Comparison of ENCODE assay signal across 8 cellular contexts in the genomic region with DNA sequence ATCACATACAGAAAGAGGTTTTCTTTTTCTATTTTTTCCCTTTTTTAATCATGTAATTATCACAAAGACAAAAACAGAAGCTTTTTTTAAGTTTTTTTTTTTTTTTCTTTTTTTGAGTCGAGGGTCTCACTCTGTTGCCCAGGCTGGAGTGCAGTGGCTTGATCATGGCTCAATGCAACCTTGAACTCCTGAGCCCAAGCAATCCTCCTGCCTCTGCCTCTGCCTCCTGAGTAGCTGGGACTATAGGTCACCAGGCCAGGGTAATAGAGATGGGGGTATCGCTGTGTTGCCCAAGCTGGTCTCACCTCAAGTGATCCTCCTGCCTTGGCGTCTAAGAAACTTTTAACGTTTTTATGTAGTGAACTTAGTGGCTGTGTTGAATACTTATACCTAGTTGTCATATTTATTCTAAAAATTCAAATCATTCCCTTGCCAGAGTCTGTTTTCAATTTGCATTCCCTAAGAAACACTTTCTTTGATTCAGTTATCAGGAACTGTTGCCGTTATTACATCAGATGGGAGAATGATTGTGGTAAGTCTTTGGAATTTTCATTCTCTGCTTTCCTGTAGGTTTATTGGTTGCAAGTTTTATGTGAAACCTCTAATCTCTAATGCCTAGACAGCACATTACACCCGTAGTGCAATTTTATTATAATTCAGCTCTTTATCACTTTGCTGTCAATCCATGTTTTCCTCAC. TPM values are rescaled to one million over a fixed set of nuclear protein-coding genes. Genes with fewer than 3 reads are reported as not detected.
DNase-seq lines count a peak whose midpoint lies in the region; ATAC-seq and TF ChIP-seq lines count a peak whose summit lies in the region.

No MANE protein-coding gene starts in this region.

- POLR2A ChIA-PET in AG04449 (lab: Yijun Ruan, JAX): interaction anchor here (0.7 kb wide), 1 partner anchor 374 kb away, joined by 3 read pairs; no protein-coding TSS in a partner anchor

- no peak overlapping the region for H2BK120ac ChIP-seq in mesendoderm (ENCODE audit: low read depth, low read length)

- no peak overlapping the region for H3K4ac ChIP-seq in mesendoderm (ENCODE audit: low read depth, low read length)

- H3K79me2 ChIP-seq in mesendoderm (ENCODE audit: control insufficient read depth, insufficient read depth, low read length): peaks cover 17% of the 10 kb centered on the region

- H3K4me2 ChIP-seq in mesendoderm (ENCODE audit: low read length): peak overlapping the region; percentile 16

- peak overlapping the region; percentile 72 for H3K56ac ChIP-seq in mesendoderm (ENCODE audit: low read length)

- no peak overlapping the region for H2AK5ac ChIP-seq in mesendoderm (ENCODE audit: low read length)

- H2BK5ac ChIP-seq in mesendoderm (ENCODE audit: low read length): no peak overlapping the region

- no peak for ATAC-seq in GM21825 (IDR thresholded peaks at IDR 0.05; ENCODE audit: unreplicated experiment)

- intact Hi-C loops in testis (cut with DNase I; ENCODE audit: low total_unique reads): no loop called here

- H3K36me3 ChIP-seq in mesendoderm (ENCODE audit: control insufficient read depth, insufficient read depth, low read length) (no peaks in the 10 kb centered on the region), testis (ENCODE audit: low read depth, missing control alignments) (no peaks in the 10 kb centered on the region)

- TF ChIP-seq CTCF in AG04449 (IDR thresholded peaks at IDR 0.05; ENCODE audit: insufficient read depth, low read length, missing control alignments) (no peak), HFF-Myc (IDR thresholded peaks at IDR 0.05; ENCODE audit: low read depth, low read length, missing control alignments) (no peak), testis (IDR thresholded peaks at IDR 0.05) (no peak)

- H4K8ac ChIP-seq in mesendoderm (ENCODE audit: low read depth, low read length): no peak overlapping the region

- no CpG with 5 or more reads among the region's 6 CpGs for WGBS in mesendoderm (ENCODE audit: extremely low coverage, insufficient coverage, low lambda C conversion rate)
- WGBS in testis, 2 donors: 50 to 54% methylated on average over 6 of the region's 6 CpGs

- no peak overlapping the region for H4K5ac ChIP-seq in mesendoderm (ENCODE audit: low read length)

- no peak overlapping the region for H3K18ac ChIP-seq in mesendoderm (ENCODE audit: low read length)

- CTCF ChIA-PET in AG04449 (lab: Yijun Ruan, JAX): interaction anchor here (4.3 kb wide), 1 partner anchor 12 kb away, joined by 28 read pairs; no protein-coding TSS in a partner anchor

- peaks cover 3% of the 10 kb centered on the region for H3K79me1 ChIP-seq in mesendoderm (ENCODE audit: low read length)

- H3K27ac ChIP-seq in mesendoderm (ENCODE audit: low read depth, low read length) (no peak overlapping the region), testis (no peak overlapping the region)

- peak overlapping the region; percentile 18 for H3K9ac ChIP-seq in mesendoderm (ENCODE audit: low read length)

- H3K23ac ChIP-seq in mesendoderm (ENCODE audit: low read length): no peak overlapping the region

- DNase-seq in AG04449 (ENCODE audit: low read depth, low spot score): peak; percentile 31
- DNase-seq in HFF-Myc (ENCODE audit: extremely low read depth, low read depth): no peak
- DNase-seq in amniotic epithelial cell (ENCODE audit: low read depth): peak; percentile 53
- DNase-seq in mesendoderm: peak; percentile 10
- DNase-seq in testis: no peak
- DNase-seq in GF-D8 (lab: John Stamatoyannopoulos, UW): no peak
- DNase-seq in activated CD4-positive, alpha-beta T cell treated with anti-CD3 and anti-CD28 coated beads, Interleukin-2, amount 50 U/mL, for 48 hours: no peak

- no peaks in the 10 kb centered on the region for H3K9me3 ChIP-seq in testis

- TF ChIP-seq POLR2A in testis (IDR thresholded peaks at IDR 0.05): no peak

- H2BK15ac ChIP-seq in mesendoderm (replicated peaks; ENCODE audit: low read depth): no peak overlapping the region

- H3K4me3 ChIP-seq in AG04449 (ENCODE audit: low read depth, low read length) (peak overlapping the region; percentile 85), HFF-Myc (replicated peaks; ENCODE audit: low read depth, low read length) (peak overlapping the region; percentile 62), mesendoderm (ENCODE audit: low read length) (no peak overlapping the region), testis (peak overlapping the region in 1 of 2 donors; percentile 85)

- H3K4me1 ChIP-seq in mesendoderm (ENCODE audit: control insufficient read depth, low read depth, low read length): no peaks in the 10 kb centered on the region
- peaks cover 9% of the 10 kb centered on the region for H3K4me1 ChIP-seq in testis

- H3K27me3 ChIP-seq in mesendoderm (ENCODE audit: insufficient read depth, low read length, poor library complexity) (no peaks in the 10 kb centered on the region), testis (no peaks in the 10 kb centered on the region)

RNA-seq across cellular contexts. Expression of a gene that starts 1.3 kb away (rescaled TPM):
- 52.0 TPM for polyA plus RNA-seq in mesendoderm (2013, experiment 1 of 2)
- 51.4 TPM for polyA plus RNA-seq in mesendoderm (2013, experiment 2 of 2)
- 10 to 100 TPM; 34.9 to 62.5 TPM for total RNA-seq in testis
- polyA plus RNA-seq in testis (ENCODE audit: insufficient read depth, low read depth, low replicate concordance): 37.6 TPM

RNA-seq across cellular contexts. Expression of a gene that starts 39.2 kb away (rescaled TPM):
- not detected for polyA plus RNA-seq in mesendoderm (2013, experiment 1 of 2)
- not detected for polyA plus RNA-seq in mesendoderm (2013, experiment 2 of 2)
- total RNA-seq in testis: 100 to 1,000 TPM; 503 to 598 TPM
- polyA plus RNA-seq in testis (ENCODE audit: insufficient read depth, low read depth, low replicate concordance): 1,292 TPM

Comparison
In these comparisons a context has a peak if more than half of its experiments do, and no peak if none do; other contexts are left out.
1. DNase-seq: peak in AG04449 (single experiment), amniotic epithelial cell (single experiment) and mesendoderm (single experiment); none in HFF-Myc (single experiment), testis (single experiment), GF-D8 (single experiment) and activated CD4-positive, alpha-beta T cell treated with anti-CD3 and anti-CD28 coated beads, Interleukin-2, amount 50 U/mL, for 48 hours (0 of 2).